Comparison of ENCODE assay signal across 19 cellular contexts in the genomic region with DNA sequence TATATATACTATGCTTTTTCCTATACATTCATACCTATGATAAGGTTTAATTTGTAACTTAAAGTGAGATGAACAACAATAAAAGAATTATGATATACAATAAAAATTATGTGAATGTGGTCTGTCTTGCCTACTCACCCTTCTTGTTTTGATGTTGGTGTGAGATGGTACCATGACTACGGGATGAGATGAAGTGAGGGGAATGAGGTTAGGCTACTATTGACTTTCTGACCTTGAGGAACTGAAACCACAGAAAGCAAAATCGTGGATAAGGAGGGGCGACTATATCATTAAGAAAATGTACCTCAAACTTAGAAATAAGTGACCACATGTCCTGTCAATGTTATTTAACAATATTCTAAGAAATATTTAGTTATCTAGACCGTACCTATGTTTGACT.
A peak's percentile ranks its signal among the peaks of the same experiment; 100 is the strongest.
DNase-seq lines count a peak whose midpoint lies in the region; ATAC-seq, FAIRE-seq and TF ChIP-seq lines count a peak whose summit lies in the region.
"Had no signal": no experiment of that assay in that cellular context is flagged by ENCODE, and none has a peak within 500 bp of the region (broad histone marks: within the 10 kb centered on the region; RNA-seq: fewer than 3 reads in every experiment).

No MANE protein-coding gene starts in this region.

- H4K91ac ChIP-seq in H9 (ENCODE audit: insufficient read length, low read depth, low read length), result no peak overlapping the region

- H4K8ac ChIP-seq in H9 (replicated peaks; ENCODE audit: insufficient read length, low read depth, low read length), result no peak overlapping the region

- H3K4me3 ChIP-seq in endocrine pancreas (ENCODE audit: control insufficient read depth, insufficient read depth, low read length) (peak overlapping the region; percentile 35), small intestine (ENCODE audit: low read depth in 1 of 2, low read length in 2 of 2) (no peak overlapping the region)
- H3K4me3 ChIP-seq: colonic mucosa, lung, prostate gland had no signal

- no peak overlapping the region for H3K9ac ChIP-seq in endocrine pancreas (ENCODE audit: control insufficient read depth, insufficient read depth, low read length)
- no peak overlapping the region for H3K9ac ChIP-seq in H9 (ENCODE audit: extremely low read depth, insufficient read length, low read length)

- no peak overlapping the region for H2AFZ ChIP-seq in H9 (ENCODE audit: low read length)

- H2AK5ac ChIP-seq in H9 (ENCODE audit: insufficient read length, low read length), result no peak overlapping the region

- no peak overlapping the region for H2BK15ac ChIP-seq in H9 (ENCODE audit: low read depth, low read length)

- H2BK12ac ChIP-seq in H9 (ENCODE audit: insufficient read length, low read depth, low read length), result no peak overlapping the region

- no peak overlapping the region for H2BK5ac ChIP-seq in H9 (ENCODE audit: insufficient read length, low read length)

- H2BK120ac ChIP-seq in H9 (ENCODE audit: low read depth, low read length, poor library complexity, severe bottlenecking), result no peak overlapping the region

- no peaks in the 10 kb centered on the region for H3K23me2 ChIP-seq in H9 (ENCODE audit: insufficient read length, low read depth, low read length, poor library complexity, severe bottlenecking)

- H3T11ph ChIP-seq in H9 (ENCODE audit: low read length), result no peak overlapping the region

- H3K9me3 ChIP-seq in endocrine pancreas (ENCODE audit: control insufficient read depth, low read length), result no peaks in the 10 kb centered on the region
- no peaks in the 10 kb centered on the region for H3K9me3 ChIP-seq in small intestine (ENCODE audit: control insufficient read depth, low read depth)
- H3K9me3 ChIP-seq in H9 (ENCODE audit: control insufficient read depth, low read depth, low read length), result no peaks in the 10 kb centered on the region
- H3K9me3 ChIP-seq: colonic mucosa, prostate gland had no signal

- H3K14ac ChIP-seq in H9 (ENCODE audit: insufficient read depth, low read length), result no peak overlapping the region

- H2BK20ac ChIP-seq in H9 (ENCODE audit: low read depth, low read length, poor library complexity, severe bottlenecking), result no peak overlapping the region

- in situ Hi-C loops in GM13977 (cut with MboI; ENCODE audit: low pct_unique_long_range_greater_than_20kb, low sequenced_read_pairs, unreplicated experiment), result no loop called here

- H3K4me1 ChIP-seq in endocrine pancreas (ENCODE audit: control insufficient read depth, insufficient read depth, low read length), result peaks cover 5% of the 10 kb centered on the region
- H3K4me1 ChIP-seq in small intestine (ENCODE audit: control insufficient read depth in 2 of 2, insufficient read depth in 1 of 2, low read depth in 1 of 2, low read length in 1 of 2), result peaks cover 0 to 10% of the 10 kb centered on the region in 2 donors
- H3K4me1 ChIP-seq in H9 (ENCODE audit: insufficient read depth, low read length), result no peaks in the 10 kb centered on the region
- H3K4me1 ChIP-seq: colonic mucosa, prostate gland had no signal

- H3K27me3 Mint-ChIP-seq in H9 (ENCODE audit: low read depth), result no peaks in the 10 kb centered on the region
- H3K27me3 Mint-ChIP-seq: naive B cell had no signal

- DNase-seq in Daoy (ENCODE audit: low read depth) (peak; percentile 63), NOMO-1 treated with DMSO at 0.1 percent for 48 hours (lab: John Stamatoyannopoulos, UW; ENCODE audit: unreplicated experiment) (peak; percentile 75), small intestine (peak; percentile 46), GM13977 (ENCODE audit: low spot score) (no peak), AG08395 (ENCODE audit: low spot score) (no peak), H9 (no peak)
- DNase-seq: activated CD4-positive, alpha-beta T cell treated with anti-CD3 and anti-CD28 coated beads, Interleukin-2, amount 10 ng/mL, durations not matched to agents 7 days and 5 days; activated naive CD4-positive, alpha-beta T cell treated with anti-CD3 and anti-CD28 coated beads for 36 hours; colonic mucosa; naive B cell; NCI-H1105; NCI-H526 had no signal

- no peaks in the 10 kb centered on the region for H3K9me3 Mint-ChIP-seq in H9
- H3K9me3 Mint-ChIP-seq: activated CD4-positive, alpha-beta T cell treated with anti-CD3 and anti-CD28 coated beads, Interleukin-2, amount 10 ng/mL, durations not matched to agents 7 days and 5 days; activated naive CD4-positive, alpha-beta T cell treated with anti-CD3 and anti-CD28 coated beads for 36 hours had no signal

- no peaks in the 10 kb centered on the region for H4K20me1 ChIP-seq in H9 (ENCODE audit: control insufficient read depth, insufficient read depth, insufficient read length)

- H3K56ac ChIP-seq in H9 (ENCODE audit: insufficient read length, low read depth, low read length), result no peak overlapping the region

- 19 to 58% (median 36%) methylated on average over 4 of the region's 4 CpGs for WGBS in small intestine, 3 donors
- no CpG with 5 or more reads among the region's 4 CpGs for WGBS in H9 (ENCODE audit: extremely low coverage, insufficient read length, low lambda C conversion rate)

- H4K5ac ChIP-seq in H9 (ENCODE audit: insufficient read length, low read depth, low read length), result no peak overlapping the region

- H3K36me3 Mint-ChIP-seq in H9 (ENCODE audit: insufficient read depth in 1 of 3, low read depth in 3 of 3), result no peaks in the 10 kb centered on the region
- H3K36me3 Mint-ChIP-seq: naive B cell had no signal

- no peak overlapping the region for H3K27ac Mint-ChIP-seq in H9
- H3K27ac Mint-ChIP-seq: activated CD4-positive, alpha-beta T cell treated with anti-CD3 and anti-CD28 coated beads, Interleukin-2, amount 10 ng/mL, durations not matched to agents 7 days and 5 days; activated naive CD4-positive, alpha-beta T cell treated with anti-CD3 and anti-CD28 coated beads for 36 hours; naive B cell had no signal

- H3K23ac ChIP-seq in H9 (ENCODE audit: insufficient read length, low read depth, low read length), result no peak overlapping the region

- H3K18ac ChIP-seq in H9 (ENCODE audit: insufficient read length, low read depth, low read length), result no peak overlapping the region

- TF ChIP-seq CTCF in GM13977 (IDR thresholded peaks at IDR 0.05; ENCODE audit: extremely low read depth, insufficient read depth, missing control alignments), result no peak
- TF ChIP-seq CTCF in H9 (conservative IDR thresholded peaks at IDR 0.05), result no peak

- H3K4me2 ChIP-seq in H9 (ENCODE audit: insufficient read depth, insufficient read length, low read length), result no peak overlapping the region

- H3K27me3 ChIP-seq in endocrine pancreas (ENCODE audit: control insufficient read depth, insufficient read depth, low read length) (no peaks in the 10 kb centered on the region), small intestine (ENCODE audit: control insufficient read depth in 2 of 2, insufficient read depth in 2 of 2, low read length in 2 of 2) (no peaks in the 10 kb centered on the region), H9 (ENCODE audit: insufficient read depth, low read length) (no peaks in the 10 kb centered on the region)
- H3K27me3 ChIP-seq: colonic mucosa had no signal

- H3K36me3 ChIP-seq in endocrine pancreas (ENCODE audit: control insufficient read depth, insufficient read depth, low read length) (no peaks in the 10 kb centered on the region), small intestine (ENCODE audit: control insufficient read depth in 2 of 2, insufficient read depth in 2 of 2, low read length in 2 of 2) (no peaks in the 10 kb centered on the region)
- H3K36me3 ChIP-seq: colonic mucosa, prostate gland had no signal

- no peaks in the 10 kb centered on the region for H3K79me2 ChIP-seq in H9 (ENCODE audit: insufficient read depth, low read length)

- peaks cover 15 to 17% of the 10 kb centered on the region in 2 experiments for H3K4me1 Mint-ChIP-seq in H9

- FAIRE-seq in small intestine (lab: Jason Lieb, UNC), result no peak
- FAIRE-seq: H1, TTC549 had no signal

- H3K4ac ChIP-seq in H9 (ENCODE audit: low read depth, low read length), result no peak overlapping the region

- no peaks in the 10 kb centered on the region for H3K79me1 ChIP-seq in H9 (ENCODE audit: insufficient read depth, low read depth, low read length, poor library complexity, severe bottlenecking)

- H3K4me3 Mint-ChIP-seq in H9, result no peak overlapping the region
- H3K4me3 Mint-ChIP-seq: activated CD4-positive, alpha-beta T cell treated with anti-CD3 and anti-CD28 coated beads, Interleukin-2, amount 10 ng/mL, durations not matched to agents 7 days and 5 days; activated naive CD4-positive, alpha-beta T cell treated with anti-CD3 and anti-CD28 coated beads for 36 hours; naive B cell had no signal

- no peak overlapping the region for H3K27ac ChIP-seq in small intestine (ENCODE audit: low read depth in 1 of 2, low read length in 1 of 2)
- H3K27ac ChIP-seq in H9 (ENCODE audit: insufficient read length, low read depth, low read length), result no peak overlapping the region
- H3K27ac ChIP-seq: colonic mucosa, HL-60, prostate gland had no signal

- no peak for ATAC-seq in GM19324 (IDR thresholded peaks at IDR 0.05; ENCODE audit: low FRiP score, unreplicated experiment)

Comparison
In these comparisons a context has a peak if more than half of its experiments do, and no peak if none do; other contexts are left out.
1. DNase-seq: peak in Daoy (single experiment), NOMO-1 treated with DMSO at 0.1 percent for 48 hours (single experiment) and small intestine (single experiment); none in GM13977 (single experiment), AG08395 (single experiment) and H9 (single experiment).